16 cellular contexts compared by ENCODE assay signal in the genomic region with DNA sequence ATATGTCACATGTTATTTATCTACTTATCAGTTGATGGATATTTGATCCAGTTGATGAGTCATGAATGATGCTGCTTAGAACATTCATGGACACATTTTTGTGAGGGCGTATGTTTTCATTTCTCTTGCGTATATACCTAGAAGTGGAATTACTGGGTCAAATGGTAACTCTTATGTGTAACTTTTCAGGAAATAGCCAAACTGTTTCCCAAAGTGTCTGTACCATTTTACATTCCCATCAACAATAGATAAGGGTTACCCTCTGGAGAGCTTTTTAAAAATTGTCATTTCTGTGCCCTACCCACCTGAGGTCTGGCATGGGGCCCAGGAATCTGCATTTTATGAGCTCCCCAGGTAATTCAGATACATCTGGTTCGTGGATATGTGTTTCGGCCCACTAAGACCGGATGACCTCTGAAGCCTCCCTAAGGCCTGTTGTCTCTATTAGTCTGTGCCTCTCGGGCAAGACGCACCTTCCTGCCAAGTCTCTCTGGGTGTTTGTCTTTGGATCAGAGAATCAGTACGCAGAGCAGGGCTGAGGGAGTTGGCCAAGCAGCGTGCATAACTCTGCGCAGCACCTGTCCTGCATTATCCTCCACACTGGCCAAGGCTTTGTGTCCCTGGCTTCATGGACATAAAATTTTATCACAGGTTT.
DNase-seq lines count a peak whose midpoint lies in the region; ATAC-seq, FAIRE-seq and TF ChIP-seq lines count a peak whose summit lies in the region.
"Had no signal": no experiment of that assay in that cellular context is flagged by ENCODE, and none has a peak within 500 bp of the region (broad histone marks: within the 10 kb centered on the region; RNA-seq: fewer than 3 reads in every experiment).

No MANE protein-coding gene starts in this region.

- H3K4me2 ChIP-seq in H9 (ENCODE audit: insufficient read depth, insufficient read length, low read length), result no peak overlapping the region

- H3K4me3 Mint-ChIP-seq in H9, result no peak overlapping the region
- H3K4me3 Mint-ChIP-seq: activated CD8-positive, alpha-beta T cell treated with anti-CD3 and anti-CD28 coated beads, Interleukin-2, amount 10 ng/mL, durations not matched to agents 7 days and 5 days; naive B cell had no signal

- H3K27me3 Mint-ChIP-seq in H9 (ENCODE audit: low read depth), result no peaks in the 10 kb centered on the region

- H3K27me3 ChIP-seq in adipocyte (replicated peaks; ENCODE audit: control insufficient read depth, insufficient read depth, low read length) (no peaks in the 10 kb centered on the region), small intestine (ENCODE audit: control insufficient read depth in 2 of 2, insufficient read depth in 2 of 2, low read length in 2 of 2) (no peaks in the 10 kb centered on the region), H9 (ENCODE audit: insufficient read depth, low read length) (no peaks in the 10 kb centered on the region)
- H3K27me3 ChIP-seq: heart right ventricle, testis had no signal

- ATAC-seq in HG03280 (IDR thresholded peaks at IDR 0.05; ENCODE audit: unreplicated experiment) (no peak), GM19023 (IDR thresholded peaks at IDR 0.05; ENCODE audit: unreplicated experiment) (no peak)
- ATAC-seq: activated CD8-positive, alpha-beta T cell treated with anti-CD3 and anti-CD28 coated beads, Interleukin-2, amount 10 ng/mL, durations not matched to agents 7 days and 5 days had no signal

- H3K4me1 Mint-ChIP-seq in H9, result peaks cover 6 to 7% of the 10 kb centered on the region in 2 experiments; a peak in 3 of 4 replicates
- H3K4me1 Mint-ChIP-seq: naive B cell had no signal

- no peak overlapping the region for H3K4ac ChIP-seq in H9 (ENCODE audit: low read depth, low read length)

- H3K36me3 ChIP-seq in adipocyte (ENCODE audit: control insufficient read depth, insufficient read depth, low read length, severe bottlenecking), result no peaks in the 10 kb centered on the region
- no peaks in the 10 kb centered on the region for H3K36me3 ChIP-seq in small intestine (ENCODE audit: control insufficient read depth in 2 of 2, insufficient read depth in 2 of 2, low read length in 2 of 2)
- H3K36me3 ChIP-seq: heart right ventricle had no signal

- WGBS in small intestine, 3 donors, result 17 to 58% (median 43%) methylated on average over 10 of the region's 10 CpGs
- no CpG with 5 or more reads among the region's 10 CpGs for WGBS in H9 (ENCODE audit: extremely low coverage, insufficient read length, low lambda C conversion rate)

- no peaks in the 10 kb centered on the region for H3K79me1 ChIP-seq in H9 (ENCODE audit: insufficient read depth, low read depth, low read length, poor library complexity, severe bottlenecking)

- H3K9ac ChIP-seq in adipocyte (ENCODE audit: low read length) (no peak overlapping the region), H9 (ENCODE audit: extremely low read depth, insufficient read length, low read length) (no peak overlapping the region)

- H4K5ac ChIP-seq in H9 (ENCODE audit: insufficient read length, low read depth, low read length), result no peak overlapping the region

- H3K14ac ChIP-seq in H9 (ENCODE audit: insufficient read depth, low read length), result no peak overlapping the region

- H3K9me3 ChIP-seq in adipocyte (ENCODE audit: control insufficient read depth, low read length), result peaks cover 8% of the 10 kb centered on the region
- no peaks in the 10 kb centered on the region for H3K9me3 ChIP-seq in small intestine (ENCODE audit: control insufficient read depth, low read depth)
- no peaks in the 10 kb centered on the region for H3K9me3 ChIP-seq in H9 (ENCODE audit: control insufficient read depth, low read depth, low read length)
- H3K9me3 ChIP-seq: testis had no signal

- peaks cover 0 to 4% (median 0%) of the 10 kb centered on the region in 3 experiments; a peak in 1 of 7 replicates for H3K36me3 Mint-ChIP-seq in H9 (ENCODE audit: insufficient read depth in 1 of 3, low read depth in 3 of 3)
- H3K36me3 Mint-ChIP-seq: naive B cell had no signal

- TF ChIP-seq CTCF in HFF-Myc (IDR thresholded peaks at IDR 0.05; ENCODE audit: low read depth, low read length, missing control alignments) (no peak), fibroblast of villous mesenchyme (IDR thresholded peaks at IDR 0.05; ENCODE audit: insufficient read depth, low read depth, low read length) (no peak), H9 (conservative IDR thresholded peaks at IDR 0.05) (no peak)

- no peak overlapping the region for H3K27ac Mint-ChIP-seq in H9
- H3K27ac Mint-ChIP-seq: activated CD8-positive, alpha-beta T cell treated with anti-CD3 and anti-CD28 coated beads, Interleukin-2, amount 10 ng/mL, durations not matched to agents 7 days and 5 days had no signal

- no peak overlapping the region for H4K8ac ChIP-seq in H9 (replicated peaks; ENCODE audit: insufficient read length, low read depth, low read length)

- H3T11ph ChIP-seq in H9 (ENCODE audit: low read length), result no peak overlapping the region

- no peak for FAIRE-seq in small intestine (lab: Jason Lieb, UNC)
- FAIRE-seq: GM18507 had no signal

- H3K9me3 Mint-ChIP-seq in H9, result no peaks in the 10 kb centered on the region; a peak in 1 of 5 replicates

- H2AFZ ChIP-seq in H9 (ENCODE audit: low read length), result no peak overlapping the region

- no peaks in the 10 kb centered on the region for H4K20me1 ChIP-seq in H9 (ENCODE audit: control insufficient read depth, insufficient read depth, insufficient read length)

- no peak overlapping the region for H2BK20ac ChIP-seq in H9 (ENCODE audit: low read depth, low read length, poor library complexity, severe bottlenecking)

- no peak overlapping the region for H3K56ac ChIP-seq in H9 (ENCODE audit: insufficient read length, low read depth, low read length)

- no peak overlapping the region for H2BK5ac ChIP-seq in H9 (ENCODE audit: insufficient read length, low read length)

- H3K4me1 ChIP-seq in adipocyte (ENCODE audit: control insufficient read depth, insufficient read depth, low read length) (peaks cover 19% of the 10 kb centered on the region), small intestine (ENCODE audit: control insufficient read depth in 2 of 2, insufficient read depth in 1 of 2, low read depth in 1 of 2, low read length in 1 of 2) (peaks cover 3 to 6% of the 10 kb centered on the region in 2 donors), H9 (ENCODE audit: insufficient read depth, low read length) (no peaks in the 10 kb centered on the region)
- H3K4me1 ChIP-seq: testis had no signal

- no peak overlapping the region for H2BK12ac ChIP-seq in H9 (ENCODE audit: insufficient read length, low read depth, low read length)

- H2BK15ac ChIP-seq in H9 (ENCODE audit: low read depth, low read length), result no peak overlapping the region

- H3K4me3 ChIP-seq in HFF-Myc (replicated peaks; ENCODE audit: low read depth, low read length), result no peak overlapping the region
- H3K4me3 ChIP-seq in adipocyte (ENCODE audit: low read length), result no peak overlapping the region
- H3K4me3 ChIP-seq in fibroblast of villous mesenchyme (ENCODE audit: low read depth, low read length), result no peak overlapping the region
- H3K4me3 ChIP-seq in small intestine (ENCODE audit: low read depth in 1 of 2, low read length in 2 of 2), result no peak overlapping the region
- H3K4me3 ChIP-seq: heart right ventricle, testis had no signal

- no peak overlapping the region for H2BK120ac ChIP-seq in H9 (ENCODE audit: low read depth, low read length, poor library complexity, severe bottlenecking)

- no peak overlapping the region for H2AK5ac ChIP-seq in H9 (ENCODE audit: insufficient read length, low read length)

- H3K27ac ChIP-seq in small intestine (ENCODE audit: low read depth in 1 of 2, low read length in 1 of 2) (peak overlapping the region in 1 of 2 donors; percentile 37), H9 (ENCODE audit: insufficient read length, low read depth, low read length) (no peak overlapping the region)
- H3K27ac ChIP-seq: testis had no signal

- no peaks in the 10 kb centered on the region for H3K79me2 ChIP-seq in H9 (ENCODE audit: insufficient read depth, low read length)

- H3K23me2 ChIP-seq in H9 (ENCODE audit: insufficient read length, low read depth, low read length, poor library complexity, severe bottlenecking), result no peaks in the 10 kb centered on the region

- H3K23ac ChIP-seq in H9 (ENCODE audit: insufficient read length, low read depth, low read length), result no peak overlapping the region

- H4K91ac ChIP-seq in H9 (ENCODE audit: insufficient read length, low read depth, low read length), result no peak overlapping the region

- no peak overlapping the region for H3K18ac ChIP-seq in H9 (ENCODE audit: insufficient read length, low read depth, low read length)

- DNase-seq in HFF-Myc (ENCODE audit: extremely low read depth, low read depth), result peak; percentile 68
- peak; percentile 77 for DNase-seq in adipocyte (ENCODE audit: low read depth)
- DNase-seq in fibroblast of villous mesenchyme (ENCODE audit: low read depth), result peak; percentile 83
- peak; percentile 64 for DNase-seq in small intestine
- no peak for DNase-seq in activated T-cell treated with anti-CD3 and anti-CD28 coated beads, Interleukin-2, amount 50 U/mL, for 48 hours
- DNase-seq in H9, result no peak
- DNase-seq: activated CD8-positive, alpha-beta T cell treated with anti-CD3 and anti-CD28 coated beads, Interleukin-2, amount 10 ng/mL, durations not matched to agents 7 days and 5 days; DMS153; heart right ventricle; Kasumi-1; naive B cell; NCI-H2171 treated with DMSO at 0.1 percent for 48 hours; testis had no signal

Comparison
In these comparisons a context has a peak if more than half of its experiments do, and no peak if none do; other contexts are left out.
1. DNase-seq: peak in HFF-Myc (single experiment), adipocyte (single experiment), fibroblast of villous mesenchyme (single experiment) and small intestine (single experiment); none in activated T-cell treated with anti-CD3 and anti-CD28 coated beads, Interleukin-2, amount 50 U/mL, for 48 hours (0 of 2) and H9 (single experiment).